ENCODE assay signal across 31 cellular contexts in the genomic region with DNA sequence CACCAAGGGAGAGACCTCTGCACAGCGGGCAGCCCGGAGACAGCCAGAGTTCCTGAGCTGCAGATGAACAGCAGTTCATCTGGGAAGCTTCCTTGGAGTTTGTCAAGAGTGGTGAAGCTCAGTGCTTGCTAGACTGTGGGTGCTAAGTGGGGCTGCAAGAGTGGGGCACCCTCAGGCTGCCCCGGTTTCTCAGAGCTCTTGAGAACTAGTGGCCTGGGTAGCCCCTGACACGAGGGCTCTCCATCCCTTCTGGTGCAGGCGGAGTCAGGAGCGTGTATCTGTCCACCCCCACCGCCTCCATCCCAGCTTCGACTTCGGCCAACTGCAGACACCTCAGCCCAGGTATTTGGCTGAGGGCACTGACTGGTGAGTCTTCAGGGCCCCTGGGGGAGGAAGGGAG.
"Had no signal": no experiment of that assay in that cellular context is flagged by ENCODE, and none has a peak within 500 bp of the region (broad histone marks: within the 10 kb centered on the region; RNA-seq: fewer than 3 reads in every experiment).

No MANE protein-coding gene starts in this region.

- H3K36me3 ChIP-seq: ascending aorta, breast epithelium, cardiac muscle cell, esophagus squamous epithelium, gastroesophageal sphincter, WERI-Rb-1 had no signal

- H3K27me3 ChIP-seq: ascending aorta, breast epithelium, cardiac muscle cell, dorsolateral prefrontal cortex, esophagus squamous epithelium had no signal

- H3K9me3 Mint-ChIP-seq: activated B cell treated with CpG ODN at 0.5 μM for 24 hours; activated CD8-positive, alpha-beta T cell treated with anti-CD3 and anti-CD28 coated beads for 36 hours; activated naive CD4-positive, alpha-beta T cell treated with anti-CD3 and anti-CD28 coated beads, Interleukin-2, amount 10 ng/mL, durations not matched to agents 7 days and 5 days; activated naive CD4-positive, alpha-beta T cell treated with anti-CD3 and anti-CD28 coated beads, Interleukin-2, amount 50 U/mL, for 72 hours; activated naive CD8-positive, alpha-beta T cell treated with anti-CD3 and anti-CD28 coated beads, Interleukin-2, amount 10 ng/mL, durations not matched to agents 7 days and 5 days; activated T-cell treated with anti-CD3 and anti-CD28 coated beads, Interleukin-2, amount 50 U/mL, for 24 hours; activated T-cell treated with anti-CD3 and anti-CD28 coated beads, Interleukin-2, amount 50 U/mL, for 72 hours; brain; central memory CD8-positive, alpha-beta T cell; dendritic cell treated with granulocyte-macrophage colony-stimulating factor and Interleukin-4, amounts not matched to agents 40 ng/mL and 50 ng/mL, for 4 days; effector memory CD8-positive, alpha-beta T cell; T-helper 2 cell treated with Interferon-gamma antibody and Interleukin-4, amounts not matched to agents 5 μg/mL and 100 μg/mL, for 36 hours had no signal

- ATAC-seq: activated CD4-positive, CD25-positive, alpha-beta regulatory T cell treated with anti-CD3 and anti-CD28 coated beads, Interleukin-2, amount 50 U/mL, for 24 hours; activated CD8-positive, alpha-beta T cell treated with anti-CD3 and anti-CD28 coated beads for 36 hours; activated naive CD4-positive, alpha-beta T cell treated with anti-CD3 and anti-CD28 coated beads, Interleukin-2, amount 50 U/mL, for 72 hours; activated T-cell treated with anti-CD3 and anti-CD28 coated beads, Interleukin-2, amount 50 U/mL, for 72 hours; effector memory CD8-positive, alpha-beta T cell; gastroesophageal sphincter; T-helper 17 cell had no signal

- H3K36me3 Mint-ChIP-seq: activated naive CD4-positive, alpha-beta T cell treated with anti-CD3 and anti-CD28 coated beads, Interleukin-2, amount 10 ng/mL, durations not matched to agents 7 days and 5 days; activated naive CD4-positive, alpha-beta T cell treated with anti-CD3 and anti-CD28 coated beads, Interleukin-2, amount 50 U/mL, for 72 hours; activated naive CD8-positive, alpha-beta T cell treated with anti-CD3 and anti-CD28 coated beads, Interleukin-2, amount 10 ng/mL, durations not matched to agents 7 days and 5 days had no signal

- H3K27me3 Mint-ChIP-seq: activated CD8-positive, alpha-beta T cell treated with anti-CD3 and anti-CD28 coated beads for 36 hours had no signal

- H3K4me1 Mint-ChIP-seq: activated B cell treated with CpG ODN at 0.5 μM for 24 hours; activated naive CD4-positive, alpha-beta T cell treated with anti-CD3 and anti-CD28 coated beads, Interleukin-2, amount 10 ng/mL, durations not matched to agents 7 days and 5 days; activated naive CD8-positive, alpha-beta T cell treated with anti-CD3 and anti-CD28 coated beads, Interleukin-2, amount 10 ng/mL, durations not matched to agents 7 days and 5 days; central memory CD8-positive, alpha-beta T cell; T-helper 17 cell had no signal

- H3K27ac Mint-ChIP-seq: activated B cell treated with CpG ODN at 0.5 μM for 24 hours; activated CD8-positive, alpha-beta T cell treated with anti-CD3 and anti-CD28 coated beads for 36 hours; activated naive CD4-positive, alpha-beta T cell treated with anti-CD3 and anti-CD28 coated beads, Interleukin-2, amount 10 ng/mL, durations not matched to agents 7 days and 5 days; activated naive CD8-positive, alpha-beta T cell treated with anti-CD3 and anti-CD28 coated beads, Interleukin-2, amount 10 ng/mL, durations not matched to agents 7 days and 5 days; activated T-cell treated with anti-CD3 and anti-CD28 coated beads, Interleukin-2, amount 50 U/mL, for 24 hours; activated T-cell treated with anti-CD3 and anti-CD28 coated beads, Interleukin-2, amount 50 U/mL, for 72 hours; dendritic cell treated with granulocyte-macrophage colony-stimulating factor and Interleukin-4, amounts not matched to agents 40 ng/mL and 50 ng/mL, for 4 days; T-helper 17 cell; T-helper 2 cell treated with Interferon-gamma antibody and Interleukin-4, amounts not matched to agents 5 μg/mL and 100 μg/mL, for 36 hours had no signal

- DNase-seq: activated B cell treated with CpG ODN at 0.5 μM for 24 hours; activated CD4-positive, alpha-beta T cell treated with anti-CD3 and anti-CD28 coated beads for 48 hours; activated CD4-positive, alpha-beta T cell treated with anti-CD3 and anti-CD28 coated beads, Interleukin-2, amount 50 U/mL, for 1 hour; activated CD4-positive, alpha-beta T cell treated with anti-CD3 and anti-CD28 coated beads, Interleukin-2, amount 50 U/mL, for 48 hours; activated CD8-positive, alpha-beta memory T cell treated with anti-CD3 and anti-CD28 coated beads for 24 hours; activated CD8-positive, alpha-beta T cell treated with anti-CD3 and anti-CD28 coated beads for 36 hours; activated naive CD4-positive, alpha-beta T cell treated with anti-CD3 and anti-CD28 coated beads, Interleukin-2, amount 10 ng/mL, durations not matched to agents 7 days and 5 days; activated naive CD8-positive, alpha-beta T cell treated with anti-CD3 and anti-CD28 coated beads, Interleukin-2, amount 10 ng/mL, durations not matched to agents 7 days and 5 days; activated T-cell treated with anti-CD3 and anti-CD28 coated beads for 4 hours; activated T-cell treated with anti-CD3 and anti-CD28 coated beads, Interleukin-2, amount 50 U/mL, for 24 hours; activated T-cell treated with anti-CD3 and anti-CD28 coated beads, Interleukin-2, amount 50 U/mL, for 72 hours; dorsolateral prefrontal cortex; effector memory CD8-positive, alpha-beta T cell; esophagus squamous epithelium; foreskin melanocyte; head of caudate nucleus; T-helper 1 cell; T-helper 17 cell; T1000; WERI-Rb-1 had no signal

- H3K4me3 Mint-ChIP-seq: activated B cell treated with CpG ODN at 0.5 μM for 24 hours; activated CD8-positive, alpha-beta T cell treated with anti-CD3 and anti-CD28 coated beads for 36 hours; activated naive CD4-positive, alpha-beta T cell treated with anti-CD3 and anti-CD28 coated beads, Interleukin-2, amount 10 ng/mL, durations not matched to agents 7 days and 5 days; activated naive CD8-positive, alpha-beta T cell treated with anti-CD3 and anti-CD28 coated beads, Interleukin-2, amount 10 ng/mL, durations not matched to agents 7 days and 5 days; activated T-cell treated with anti-CD3 and anti-CD28 coated beads, Interleukin-2, amount 50 U/mL, for 24 hours; activated T-cell treated with anti-CD3 and anti-CD28 coated beads, Interleukin-2, amount 50 U/mL, for 72 hours; brain; central memory CD8-positive, alpha-beta T cell; dendritic cell treated with granulocyte-macrophage colony-stimulating factor and Interleukin-4, amounts not matched to agents 40 ng/mL and 50 ng/mL, for 4 days; effector memory CD8-positive, alpha-beta T cell; T-helper 17 cell; T-helper 2 cell treated with Interferon-gamma antibody and Interleukin-4, amounts not matched to agents 5 μg/mL and 100 μg/mL, for 36 hours had no signal

- H3K4me3 ChIP-seq: ascending aorta, breast epithelium, cardiac muscle cell, coronary artery, dorsolateral prefrontal cortex, esophagus squamous epithelium, gastroesophageal sphincter had no signal
